Comparison of ENCODE assay signal across 17 cellular contexts in the genomic region with DNA sequence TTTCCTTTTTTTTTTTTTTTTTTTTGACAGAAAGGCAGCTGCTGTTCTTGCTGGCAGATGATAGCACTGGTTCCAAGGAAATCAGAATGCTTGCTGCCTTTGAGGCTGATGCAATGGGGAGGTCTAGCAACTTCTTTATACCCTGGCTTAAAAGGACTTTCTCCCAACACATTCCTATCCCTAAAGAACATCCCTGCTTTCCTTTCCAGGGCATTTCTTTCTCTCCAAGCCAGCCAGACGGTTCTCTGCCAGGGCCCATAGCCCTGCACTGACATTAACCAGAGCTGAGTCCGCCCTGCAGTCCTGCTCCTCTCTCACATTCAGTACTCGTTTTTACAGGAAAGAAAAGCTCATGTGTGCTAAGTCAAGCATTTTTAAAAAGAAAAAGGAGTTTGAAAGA.
A peak's percentile ranks its signal among the peaks of the same experiment; 100 is the strongest.
DNase-seq lines count a peak whose midpoint lies in the region; ATAC-seq and TF ChIP-seq lines count a peak whose summit lies in the region.
"Had no signal": no experiment of that assay in that cellular context is flagged by ENCODE, and none has a peak within 500 bp of the region (broad histone marks: within the 10 kb centered on the region; RNA-seq: fewer than 3 reads in every experiment).

No MANE protein-coding gene starts in this region.

- H2AK9ac ChIP-seq in IMR-90 (replicated peaks; ENCODE audit: low read depth, low read length, poor library complexity), result no peak overlapping the region

- H3K79me1 ChIP-seq in IMR-90 (ENCODE audit: low read depth in 1 of 2, low read length in 2 of 2), result no peaks in the 10 kb centered on the region

- H3K4me3 ChIP-seq in IMR-90 (ENCODE audit: insufficient read depth, low read depth, low read length) (no peak overlapping the region), mucosa of descending colon (no peak overlapping the region), suprapubic skin (no peak overlapping the region)

- peaks cover 14% of the 10 kb centered on the region; the same call in 1 of the 2 replicates for H3K9me1 ChIP-seq in IMR-90 (ENCODE audit: insufficient read depth, low read length)

- POLR2A ChIA-PET in IMR-90 (lab: Charles Lee; ENCODE audit: unreplicated experiment), result interaction anchor here (0.6 kb wide), 1 partner anchor 264 kb away, joined by 13 read pairs; no protein-coding TSS in a partner anchor

- peak overlapping the region; percentile 55; the same call in 1 of the 2 replicates for H2BK20ac ChIP-seq in IMR-90 (ENCODE audit: low read depth, low read length)

- no peak overlapping the region for H2AK5ac ChIP-seq in IMR-90 (ENCODE audit: low read depth, low read length)

- no peak for TF ChIP-seq EP300 in suprapubic skin (IDR thresholded peaks at IDR 0.05)

- dilution Hi-C loops in IMR-90 (cut with HindIII; ENCODE audit: low sequenced_read_pairs, unreplicated experiment), result no loop called here

- H2BK15ac ChIP-seq in IMR-90 (ENCODE audit: low read depth, low read length), result peak overlapping the region; percentile 9; the same call in 2 of the 3 replicates

- peak overlapping the region; percentile 52 for H3K4ac ChIP-seq in IMR-90 (ENCODE audit: low read depth, low read length)

- no peak for TF ChIP-seq RAD21 in IMR-90 (IDR thresholded peaks at IDR 0.05; ENCODE audit: low read length)

- H4K8ac ChIP-seq in IMR-90 (ENCODE audit: low read depth in 2 of 2, low read length in 2 of 2), result peak overlapping the region; percentile 23 to 32; a peak in 1 of 4 replicates

- H3K4me1 ChIP-seq in IMR-90 (ENCODE audit: control insufficient read depth, insufficient read depth, low read length) (peaks cover 22% of the 10 kb centered on the region), mucosa of descending colon (ENCODE audit: low read depth) (no peaks in the 10 kb centered on the region), suprapubic skin (peaks cover 4% of the 10 kb centered on the region)
- H3K4me1 ChIP-seq: parathyroid adenoma had no signal

- in situ Hi-C loops in IMR-90 (cut with MboI; ENCODE audit: low sequenced_read_pairs), result no loop called here

- H3K27ac ChIP-seq in IMR-90 (ENCODE audit: insufficient read depth, low read length), result peak overlapping the region; percentile 24; the same call in 1 of the 2 replicates
- peak overlapping the region; percentile 49 for H3K27ac ChIP-seq in suprapubic skin
- H3K27ac ChIP-seq: C4-2B, parathyroid adenoma had no signal

- peak overlapping the region; percentile 4; the same call in 1 of the 2 replicates for H3K18ac ChIP-seq in IMR-90 (ENCODE audit: low read depth, low read length)

- no peak for TF ChIP-seq POLR2A in IMR-90 (IDR thresholded peaks at IDR 0.05; ENCODE audit: low read depth, low read length)
- no peak for TF ChIP-seq POLR2A in suprapubic skin (IDR thresholded peaks at IDR 0.05)

- H3K27me3 ChIP-seq in IMR-90 (ENCODE audit: control insufficient read depth, insufficient read depth, low read length) (no peaks in the 10 kb centered on the region), suprapubic skin (no peaks in the 10 kb centered on the region)

- no peak overlapping the region; the same call in 1 of the 2 replicates for H2BK120ac ChIP-seq in IMR-90 (ENCODE audit: low read depth, low read length)

- DNase-seq in IMR-90 (peak; percentile 51), fibroblast of peridontal ligament (ENCODE audit: extremely low read depth) (peak; percentile 30), mucosa of descending colon (no peak), suprapubic skin (ENCODE audit: low spot score in 2 of 2) (no peak), MV-4-11 (lab: John Stamatoyannopoulos, UW) (no peak), NCI-H345 (lab: John Stamatoyannopoulos, UW) (no peak)
- no peak for DNase-seq in effector CD8-positive, alpha-beta T cell (lab: John Stamatoyannopoulos, UW)
- DNase-seq in activated CD8-positive, alpha-beta memory T cell treated with anti-CD3 and anti-CD28 coated beads for 24 hours, result no peak
- DNase-seq: activated naive CD8-positive, alpha-beta T cell treated with anti-CD3 and anti-CD28 coated beads, Interleukin-2, amount 50 U/mL, for 24 hours; GF-D8; NCI-H1048; NCI-H526 treated with DMSO at 0.1 percent for 48 hours; SHP77; stimulated activated CD4-positive, alpha-beta T cell treated with anti-CD3 and anti-CD28 coated beads, Interleukin-2, amount 100 ng/mL, for 48 hours; stimulated activated naive B cell treated with anti-CD40 and anti-IgM and Interleukin-4, amounts not matched to agents 10 μg/mL and 1 μg/mL and 100 μg/mL, for 72 hours had no signal

- peak overlapping the region; percentile 32 for H4K91ac ChIP-seq in IMR-90 (ENCODE audit: insufficient read depth, low read depth, low read length)

- no peak overlapping the region for H3K9ac ChIP-seq in IMR-90 (ENCODE audit: low read depth, low read length)
- H3K9ac ChIP-seq: parathyroid adenoma had no signal

- CTCF ChIA-PET in IMR-90 (lab: Yijun Ruan, JAX), result interaction anchor here (0.7 kb wide), 1 partner anchor 996 kb away, joined by 3 read pairs; no protein-coding TSS in a partner anchor

- intact Hi-C loops in IMR-90 (cut with micrococcal nuclease), result no loop called here
- intact Hi-C loops in mucosa of descending colon (cut with DNase I, micrococcal nuclease), result no loop called here

- ATAC-seq in IMR-90 (ENCODE audit: low read depth) (peak; percentile 30), mucosa of descending colon (peak; percentile 49)
- ATAC-seq: activated naive CD8-positive, alpha-beta T cell treated with anti-CD3 and anti-CD28 coated beads, Interleukin-2, amount 50 U/mL, for 24 hours; stimulated activated naive B cell treated with anti-CD40 and anti-IgM and Interleukin-4, amounts not matched to agents 10 μg/mL and 1 μg/mL and 100 μg/mL, for 72 hours had no signal

- no peak overlapping the region for H2BK5ac ChIP-seq in IMR-90 (ENCODE audit: low read depth, low read length, poor library complexity, severe bottlenecking)

- H3K14ac ChIP-seq in IMR-90 (replicated peaks; ENCODE audit: low read depth, low read length), result no peak overlapping the region

- H4K5ac ChIP-seq in IMR-90 (ENCODE audit: low read depth, low read length), result peak overlapping the region; percentile 85; the same call in 1 of the 2 replicates

- H3K9me3 ChIP-seq in IMR-90 (ENCODE audit: control insufficient read depth, insufficient read depth, low read length), result no peaks in the 10 kb centered on the region
- H3K9me3 ChIP-seq in mucosa of descending colon, result no peaks in the 10 kb centered on the region
- H3K9me3 ChIP-seq in suprapubic skin, result no peaks in the 10 kb centered on the region

- BruUV-seq in IMR-90 (replicated peaks; lab: Mats Ljungman, UMichigan), result no TSS peak

- WGBS in IMR-90 (ENCODE audit: extremely low coverage in 2 of 2, insufficient read length in 1 of 2), 2 experiments, result 17% methylated on average over 1 of the region's 3 CpGs; no CpG with 5 or more reads in 1 of the 2 experiments
- WGBS in suprapubic skin, result 39% methylated on average over 3 of the region's 3 CpGs

- H3K36me3 ChIP-seq in IMR-90 (ENCODE audit: control insufficient read depth, insufficient read depth, low read length), result no peaks in the 10 kb centered on the region
- H3K36me3 ChIP-seq in mucosa of descending colon (ENCODE audit: low read depth), result no peaks in the 10 kb centered on the region
- no peaks in the 10 kb centered on the region for H3K36me3 ChIP-seq in suprapubic skin

- no peak overlapping the region for H3K56ac ChIP-seq in IMR-90 (ENCODE audit: extremely low read depth, insufficient read depth, low read length)

- peaks cover 4% of the 10 kb centered on the region for H4K20me1 ChIP-seq in IMR-90 (ENCODE audit: insufficient read depth, low read length)

- H3K4me2 ChIP-seq in IMR-90 (ENCODE audit: low read depth, low read length), result no peak overlapping the region

- TF ChIP-seq CTCF in IMR-90 (conservative IDR thresholded peaks at IDR 0.05; ENCODE audit: low read depth, low read length) (no peak), mucosa of descending colon (IDR thresholded peaks at IDR 0.05) (no peak), suprapubic skin (IDR thresholded peaks at IDR 0.05) (no peak)

- no peak overlapping the region for H2AFZ ChIP-seq in IMR-90 (replicated peaks; ENCODE audit: low read length, poor library complexity)
- H2AFZ ChIP-seq: parathyroid adenoma had no signal

- no peak overlapping the region for H3K23ac ChIP-seq in IMR-90 (ENCODE audit: low read depth, low read length)

TF ChIP-seq in IMR-90, 13 proteins besides CTCF, POLR2A, EP300 and RAD21:
- TF ChIP-seq CEBPB (IDR thresholded peaks at IDR 0.05; ENCODE audit: low read depth, low read length) (peak; percentile 28; the same call in 1 of the 2 replicates), NFE2L2 (IDR thresholded peaks at IDR 0.05; ENCODE audit: low read depth, low read length) (no peak)
TF ChIP-seq in IMR-90: peak in this region for 1.

Comparison
In these comparisons a context has a peak if more than half of its experiments do, and no peak if none do; other contexts are left out.
1. DNase-seq: peak in IMR-90 (single experiment) and fibroblast of peridontal ligament (single experiment); none in mucosa of descending colon (0 of 3), suprapubic skin (0 of 2), MV-4-11 (single experiment), effector CD8-positive, alpha-beta T cell (single experiment), NCI-H345 (single experiment) and activated CD8-positive, alpha-beta memory T cell treated with anti-CD3 and anti-CD28 coated beads for 24 hours (single experiment).